In the genomic region with DNA sequence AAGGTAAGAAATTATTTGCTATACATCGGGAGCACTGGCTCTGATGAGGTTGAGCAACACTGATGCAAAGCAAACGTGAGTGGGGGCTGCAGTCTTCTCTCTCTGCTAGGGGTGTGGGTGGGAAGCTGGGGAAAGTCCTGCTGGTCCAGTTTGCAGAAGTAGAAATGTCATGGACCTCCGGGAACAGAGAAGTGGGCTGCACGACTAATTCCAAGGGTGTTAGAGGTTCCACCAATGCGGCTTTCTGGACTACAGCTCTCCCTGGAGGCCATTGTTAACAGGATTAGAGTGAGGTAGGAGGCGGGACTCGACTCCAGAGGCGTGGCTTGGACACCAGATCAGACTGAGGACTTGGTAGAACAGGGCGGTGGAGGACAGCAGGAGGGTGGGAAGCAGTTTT, we compare ENCODE assay signal across 9 cellular contexts. TPM values are rescaled to one million over a fixed set of nuclear protein-coding genes. Genes with fewer than 3 reads are reported as not detected.
DNase-seq lines count a peak whose midpoint lies in the region; ATAC-seq lines count a peak whose summit lies in the region.
"Had no signal": no experiment of that assay in that cellular context is flagged by ENCODE, and none has a peak within 500 bp of the region (broad histone marks: within the 10 kb centered on the region; RNA-seq: fewer than 3 reads in every experiment).

No MANE protein-coding gene starts in this region.

- 13 to 14% methylated on average over 9 of the region's 9 CpGs for WGBS in GM23248 (ENCODE audit: low coverage in 1 of 2, low lambda C conversion rate in 2 of 2, missing lambda C conversion rate in 2 of 2), 2 experiments

- H3K9me2 ChIP-seq in GM23248 (ENCODE audit: insufficient read depth): no peaks in the 10 kb centered on the region

- no peaks in the 10 kb centered on the region for H3K27me3 ChIP-seq in ACC112 (ENCODE audit: insufficient read depth, low read length)
- peaks cover 3% of the 10 kb centered on the region; the same call in 1 of the 2 replicates for H3K27me3 ChIP-seq in GM23248 (replicated peaks; ENCODE audit: insufficient read depth)

- no peak overlapping the region for H3K9ac ChIP-seq in GM23248

- no peaks in the 10 kb centered on the region for H3K36me3 ChIP-seq in ACC112 (ENCODE audit: insufficient read depth, low read length)
- no peaks in the 10 kb centered on the region for H3K36me3 ChIP-seq in GM23248 (ENCODE audit: low read depth)

- no peaks in the 10 kb centered on the region for H3K4me1 ChIP-seq in ACC112 (ENCODE audit: control insufficient read depth, insufficient read depth, low read length, unreplicated experiment)
- H3K4me1 ChIP-seq in GM23248 (ENCODE audit: insufficient read depth): no peaks in the 10 kb centered on the region

- DNase-seq in GM23248 (peak; percentile 75), SW480 (ENCODE audit: low spot score) (peak; percentile 58), iPS-NIHi7 (ENCODE audit: extremely low spot score) (peak; percentile 87), COR-L47 (lab: John Stamatoyannopoulos, UW) (no peak), activated gamma-delta T cell (lab: John Stamatoyannopoulos, UW) (no peak), T-helper 9 cell (no peak)

- no peaks in the 10 kb centered on the region for H3F3A ChIP-seq in GM23248 (ENCODE audit: insufficient read depth)

- 0 out of 2 replicates have a peak overlapping the region, but pooled peaks have one; percentile 18 for H3K4me3 ChIP-seq in ACC112 (ENCODE audit: low read depth, low read length)
- H3K4me3 ChIP-seq in GM23248: no peak overlapping the region

- H4K20me1 ChIP-seq in GM23248 (ENCODE audit: insufficient read depth): no peaks in the 10 kb centered on the region

- in situ Hi-C loops in GM23248 (cut with MboI): no loop called here

- H3K9me3 ChIP-seq in GM23248 (ENCODE audit: low read depth): no peaks in the 10 kb centered on the region

- no peak overlapping the region for H3K27ac ChIP-seq in ACC112 (ENCODE audit: low read depth, low read length)
- H3K27ac ChIP-seq in GM23248: no peak overlapping the region

- H2AFZ ChIP-seq in ACC112 (ENCODE audit: low read length, unreplicated experiment) (no peak overlapping the region), GM23248 (peak overlapping the region; percentile 64; the same call in 1 of the 2 replicates)

- peak overlapping the region; percentile 28 for H3K4me2 ChIP-seq in GM23248 (ENCODE audit: unreplicated experiment)

- no peak for ATAC-seq in GM21619 (IDR thresholded peaks at IDR 0.05; ENCODE audit: unreplicated experiment)

- H3K79me2 ChIP-seq in ACC112 (ENCODE audit: control insufficient read depth, insufficient read depth, low read length, unreplicated experiment): no peaks in the 10 kb centered on the region
- H3K79me2 ChIP-seq in GM23248 (ENCODE audit: insufficient read depth): no peaks in the 10 kb centered on the region

RNA-seq across cellular contexts. Expression of a gene that starts 5.7 kb away (rescaled TPM):
- 0.54 and 2.8 TPM in 2 replicates for total RNA-seq in GM23248 (2014; rRNA removed; shearing (Covaris generic))
- 2.1 and 4.0 TPM in 2 replicates for polyA plus RNA-seq in GM23248 (2016; fragmentation: Nextera tagmentation; extraction: Ambion mirVana)

RNA-seq across cellular contexts. Expression of a gene that starts 46.1 kb away (rescaled TPM):
- not detected in 2 replicates for total RNA-seq in GM23248 (2014; rRNA removed; shearing (Covaris generic))
- 0.30 and 0.47 TPM in 2 replicates for polyA plus RNA-seq in GM23248 (2016; fragmentation: Nextera tagmentation; extraction: Ambion mirVana)
- polyA plus RNA-seq: neural cell had no signal

Comparison
In these comparisons a context has a peak if more than half of its experiments do, and no peak if none do; other contexts are left out.
1. DNase-seq: peak in GM23248 (single experiment), SW480 (single experiment) and iPS-NIHi7 (single experiment); none in COR-L47 (single experiment), activated gamma-delta T cell (single experiment) and T-helper 9 cell (single experiment).